ENCODE assay signal across 8 cellular contexts in genomic region chr10:92291921-92292860, GRCh38. TPM values are rescaled to one million over a fixed set of nuclear protein-coding genes. Genes with fewer than 3 reads are reported as not detected.
A peak's percentile ranks its signal among the peaks of the same experiment; 100 is the strongest.
DNase-seq lines count a peak whose midpoint lies in the region; ATAC-seq and TF ChIP-seq lines count a peak whose summit lies in the region.

No MANE protein-coding gene starts in this region.

- intact Hi-C loops in right lobe of liver (cut with DNase I), result no loop called here

- H3K27ac ChIP-seq in right lobe of liver, result peak overlapping the region; percentile 95 to 98 (median 98)

- H3K9me3 ChIP-seq in right lobe of liver, result no peaks in the 10 kb centered on the region

- TF ChIP-seq POLR2A in NB4 (IDR thresholded peaks at IDR 0.05; ENCODE audit: extremely low read depth, insufficient read length) (no peak), right lobe of liver (IDR thresholded peaks at IDR 0.05) (no peak)

- peaks cover 0 to 9% (median 2%) of the 10 kb centered on the region in 4 donors for H3K4me1 ChIP-seq in right lobe of liver

- ATAC-seq in right lobe of liver, result peak in 3 of 4 donors; percentile 3 to 10 (median 4)

- 0% methylated on average over 17 of the region's 17 CpGs for WGBS in right lobe of liver (ENCODE audit: insufficient coverage, low coverage, low lambda C conversion rate, missing lambda C conversion rate)

- H3K4me3 ChIP-seq in NB4 (ENCODE audit: low read depth, low read length) (peak overlapping the region; percentile 91), right lobe of liver (peak overlapping the region; percentile 67 to 92 (median 74))

- TF ChIP-seq CTCF in NB4 (IDR thresholded peaks at IDR 0.05; ENCODE audit: low read depth, low read length), result peak; percentile 36
- peak; percentile 44 to 53 (median 48) for TF ChIP-seq CTCF in right lobe of liver (IDR thresholded peaks at IDR 0.05)

- peaks cover 0 to 4% (median 0%) of the 10 kb centered on the region in 4 donors for H3K36me3 ChIP-seq in right lobe of liver

- DNase-seq in NCI-H2196 (lab: John Stamatoyannopoulos, UW; ENCODE audit: unreplicated experiment) (peak; percentile 16), NCI-H2196 treated with DMSO at 0.1 percent for 48 hours (lab: John Stamatoyannopoulos, UW; ENCODE audit: unreplicated experiment) (no peak), NB4 (ENCODE audit: low read depth) (peak; percentile 79), dermis microvascular lymphatic vessel endothelial cell (ENCODE audit: low read depth in 2 of 2) (peak; percentile 36 to 80), right lobe of liver (peak in 2 of 3 donors; percentile 45 to 63), NCI-H2107 treated with DMSO at 0.1 percent for 48 hours (lab: John Stamatoyannopoulos, UW; ENCODE audit: unreplicated experiment) (no peak)
- DNase-seq in activated CD4-positive, alpha-beta T cell treated with anti-CD3 and anti-CD28 coated beads for 48 hours, result peak; percentile 68
- DNase-seq in stimulated activated CD4-positive, alpha-beta T cell treated with anti-CD3 and anti-CD28 coated beads, Interleukin-4, amount 100 ng/mL, for 4 hours, result peak; percentile 14 to 23

- no peaks in the 10 kb centered on the region for H3K27me3 ChIP-seq in right lobe of liver

RNA-seq across cellular contexts. Expression of gene MARCHF5, which starts 1.2 kb away (rescaled TPM):
- total RNA-seq in dermis microvascular lymphatic vessel endothelial cell (23.5 and 26.4 TPM in 2 replicates), right lobe of liver (10 to 100 TPM; 14.6 to 26.5 (median 23.8) TPM)

RNA-seq across cellular contexts. Expression of gene CPEB3, which starts 1.3 kb away (rescaled TPM):
- total RNA-seq in dermis microvascular lymphatic vessel endothelial cell, result 0.90 and 1.6 TPM in 2 replicates
- 10 to 100 TPM in 3 of 6 experiments, 1 to 10 TPM in 3; 5.7 to 46.5 (median 8.7) TPM for total RNA-seq in right lobe of liver

Comparison
In these comparisons a context has a peak if more than half of its experiments do, and no peak if none do; other contexts are left out.
1. DNase-seq: peak in NCI-H2196 (single experiment), NB4 (single experiment), activated CD4-positive, alpha-beta T cell treated with anti-CD3 and anti-CD28 coated beads for 48 hours (single experiment), dermis microvascular lymphatic vessel endothelial cell (2 of 2), right lobe of liver (2 of 3) and stimulated activated CD4-positive, alpha-beta T cell treated with anti-CD3 and anti-CD28 coated beads, Interleukin-4, amount 100 ng/mL, for 4 hours (2 of 2); none in NCI-H2196 treated with DMSO at 0.1 percent for 48 hours (single experiment) and NCI-H2107 treated with DMSO at 0.1 percent for 48 hours (single experiment).